ENCODE assay signal across 12 cellular contexts in genomic region chr20:58717278-58718091, GRCh38. TPM values are rescaled to one million over a fixed set of nuclear protein-coding genes. Genes with fewer than 3 reads are reported as not detected.
DNase-seq lines count a peak whose midpoint lies in the region; ATAC-seq and TF ChIP-seq lines count a peak whose summit lies in the region.
"Had no signal": no experiment of that assay in that cellular context is flagged by ENCODE, and none has a peak within 500 bp of the region (broad histone marks: within the 10 kb centered on the region; RNA-seq: fewer than 3 reads in every experiment).

No MANE protein-coding gene starts in this region.

- H3K4me2 ChIP-seq in BLaER1: peak overlapping the region; percentile 73
- no peak overlapping the region for H3K4me2 ChIP-seq in GM23338
- H3K4me2 ChIP-seq in mesenchymal stem cell (ENCODE audit: low read length, poor library complexity, severe bottlenecking): no peak overlapping the region

- H3K4me1 Mint-ChIP-seq in GM23338 (peaks cover 9% of the 10 kb centered on the region), T-helper 17 cell (peaks cover 3% of the 10 kb centered on the region)

- intact Hi-C loops in dorsolateral prefrontal cortex (cut with DNase I): no loop called here

- no peak overlapping the region for H3K23ac ChIP-seq in mesenchymal stem cell (ENCODE audit: low read length in 2 of 2)

- H3K4me3 Mint-ChIP-seq in GM23338 (no peak overlapping the region), T-helper 17 cell (no peak overlapping the region)
- H3K4me3 Mint-ChIP-seq: CD8-positive, alpha-beta T cell had no signal

- no peak overlapping the region for H2BK12ac ChIP-seq in mesenchymal stem cell (ENCODE audit: low read length in 2 of 2)

- no peaks in the 10 kb centered on the region for H3K27me3 ChIP-seq in BLaER1
- no peaks in the 10 kb centered on the region for H3K27me3 ChIP-seq in GM23338 (ENCODE audit: insufficient read depth)
- H3K27me3 ChIP-seq in dorsolateral prefrontal cortex: peaks cover 0 to 13% (median 0%) of the 10 kb centered on the region in 45 donors
- H3K27me3 ChIP-seq in mesenchymal stem cell (ENCODE audit: control insufficient read depth in 1 of 2, insufficient read depth in 1 of 2, low read length in 2 of 2): peaks cover 20 to 27% of the 10 kb centered on the region in 2 experiments

- H2AFZ ChIP-seq in GM23338 (no peak overlapping the region), mesenchymal stem cell (ENCODE audit: low read depth, low read length) (no peak overlapping the region)

- no peak overlapping the region for H3K4ac ChIP-seq in mesenchymal stem cell (ENCODE audit: low read depth in 1 of 2, low read length in 2 of 2)

- H2AK5ac ChIP-seq in mesenchymal stem cell (ENCODE audit: low read length, severe bottlenecking): no peak overlapping the region

- ATAC-seq in GM23338: peak; percentile 45
- no peak for ATAC-seq in T-helper 17 cell
- ATAC-seq: CD8-positive, alpha-beta T cell had no signal

- H3K4me1 ChIP-seq in BLaER1 (peaks cover 38% of the 10 kb centered on the region), GM23338 (ENCODE audit: insufficient read depth) (no peaks in the 10 kb centered on the region; the same call in 1 of the 2 replicates), mesenchymal stem cell (ENCODE audit: control insufficient read depth, insufficient read depth, low read depth, low read length) (peaks cover 18% of the 10 kb centered on the region)

- no peaks in the 10 kb centered on the region for H4K20me1 ChIP-seq in BLaER1
- no peaks in the 10 kb centered on the region; the same call in 1 of the 2 replicates for H4K20me1 ChIP-seq in GM23338 (replicated peaks; ENCODE audit: insufficient read depth)

- 92% methylated on average over 18 of the region's 23 CpGs for WGBS in mesenchymal stem cell

- no peak overlapping the region for H2BK15ac ChIP-seq in mesenchymal stem cell (ENCODE audit: low read depth, poor library complexity, severe bottlenecking)

- H3K27ac ChIP-seq in BLaER1 (0 out of 2 replicates have a peak overlapping the region, but pooled peaks have one; percentile 35), GM23338 (ENCODE audit: low read depth) (no peak overlapping the region), dorsolateral prefrontal cortex (no peak overlapping the region), mesenchymal stem cell (ENCODE audit: low read length, poor library complexity, severe bottlenecking) (no peak overlapping the region)

- peaks cover 7% of the 10 kb centered on the region for H3K27me3 Mint-ChIP-seq in GM23338 (ENCODE audit: insufficient read depth, low read depth, poor library complexity)
- peaks cover 18% of the 10 kb centered on the region for H3K27me3 Mint-ChIP-seq in T-helper 17 cell

- no peaks in the 10 kb centered on the region; the same call in 2 of the 3 replicates for H3K9me3 Mint-ChIP-seq in GM23338
- H3K9me3 Mint-ChIP-seq: CD8-positive, alpha-beta T cell had no signal

- H3K36me3 Mint-ChIP-seq in GM23338 (ENCODE audit: low read depth) (peaks cover 3% of the 10 kb centered on the region; the same call in 1 of the 3 replicates), T-helper 17 cell (ENCODE audit: low read depth) (peaks cover 4% of the 10 kb centered on the region)
- H3K36me3 Mint-ChIP-seq: CD8-positive, alpha-beta T cell had no signal

- no peaks in the 10 kb centered on the region for H3K79me1 ChIP-seq in mesenchymal stem cell (replicated peaks; ENCODE audit: low read length, poor library complexity, severe bottlenecking)

- H3K36me3 ChIP-seq in BLaER1: no peaks in the 10 kb centered on the region
- H3K36me3 ChIP-seq in GM23338 (ENCODE audit: insufficient read depth): no peaks in the 10 kb centered on the region
- H3K36me3 ChIP-seq in mesenchymal stem cell (ENCODE audit: control insufficient read depth in 1 of 2, insufficient read depth in 2 of 2, low read depth in 1 of 2, low read length in 2 of 2): peaks cover 0 to 7% of the 10 kb centered on the region in 2 experiments

- no peak overlapping the region for H2BK5ac ChIP-seq in mesenchymal stem cell (ENCODE audit: low read depth, low read length, poor library complexity, severe bottlenecking)

- no peaks in the 10 kb centered on the region for H3K9me2 ChIP-seq in GM23338 (ENCODE audit: insufficient read depth)

- H3K9me3 ChIP-seq in BLaER1 (no peaks in the 10 kb centered on the region), mesenchymal stem cell (ENCODE audit: control insufficient read depth, low read length) (no peaks in the 10 kb centered on the region), T-helper 17 cell (ENCODE audit: control insufficient read depth, low read length, poor library complexity, severe bottlenecking) (no peaks in the 10 kb centered on the region)

- H3K27ac Mint-ChIP-seq in GM23338 (no peak overlapping the region), T-helper 17 cell (no peak overlapping the region)
- H3K27ac Mint-ChIP-seq: CD8-positive, alpha-beta T cell had no signal

- H2BK120ac ChIP-seq in mesenchymal stem cell (ENCODE audit: low read depth, low read length): no peak overlapping the region

- H3K9ac ChIP-seq in BLaER1 (0 out of 2 replicates have a peak overlapping the region, but pooled peaks have one; percentile 19), mesenchymal stem cell (ENCODE audit: low read length) (no peak overlapping the region)

- TF ChIP-seq CTCF in GM23338 (conservative IDR thresholded peaks at IDR 0.05; ENCODE audit: low read depth in 2 of 2) (no peak), dorsolateral prefrontal cortex (IDR thresholded peaks at IDR 0.05 in 54 of 56, conservative IDR thresholded peaks at IDR 0.05 in 2 of 56; ENCODE audit: low read depth in 1 of 56, partially characterized antibody in 56 of 56) (no peak)

- H3K14ac ChIP-seq in mesenchymal stem cell (ENCODE audit: low read length in 2 of 2): no peak overlapping the region

- no peaks in the 10 kb centered on the region for H3K79me2 ChIP-seq in GM23338 (replicated peaks; ENCODE audit: insufficient read depth)

- no peak overlapping the region for H3K18ac ChIP-seq in mesenchymal stem cell (ENCODE audit: low read depth in 1 of 2, low read length in 2 of 2)

- H3K4me3 ChIP-seq in BLaER1: no peak overlapping the region
- no peak overlapping the region for H3K4me3 ChIP-seq in GM23338
- H3K4me3 ChIP-seq in dorsolateral prefrontal cortex: no peak overlapping the region
- H3K4me3 ChIP-seq in mesenchymal stem cell (ENCODE audit: insufficient read depth in 1 of 2, low read depth in 1 of 2, low read length in 2 of 2): no peak overlapping the region

- H3F3A ChIP-seq in GM23338 (replicated peaks; ENCODE audit: low read depth): no peaks in the 10 kb centered on the region

- DNase-seq in GM23338 (ENCODE audit: low spot score) (no peak), dorsolateral prefrontal cortex (peak in 6 of 10 donors; percentile 2 to 33 (median 24)), mesenchymal stem cell (no peak), NCI-H2081 (lab: John Stamatoyannopoulos, UW) (no peak), T-helper 17 cell (no peak), DMS79 (lab: John Stamatoyannopoulos, UW) (no peak)
- no peak for DNase-seq in stimulated activated CD4-positive, alpha-beta T cell treated with anti-CD3 and anti-CD28 coated beads, Interleukin-2, amount 100 ng/mL, for 48 hours
- DNase-seq: activated CD4-positive, alpha-beta T cell treated with anti-CD3 and anti-CD28 coated beads, Interleukin-2, amount 50 U/mL, for 48 hours; small intestine; SW 1271 had no signal

- H4K8ac ChIP-seq in mesenchymal stem cell (ENCODE audit: low read length): peak overlapping the region; percentile 21

- H4K91ac ChIP-seq in mesenchymal stem cell (ENCODE audit: low read length): no peak overlapping the region

TF ChIP-seq in GM23338, 12 proteins besides CTCF, POLR2A, EP300 and RAD21 (continues in another document):
- TF ChIP-seq ETS1 (IDR thresholded peaks at IDR 0.05) (no peak), STAT1 (IDR thresholded peaks at IDR 0.05; ENCODE audit: unreplicated experiment) (no peak), EZH2phosphoT487 (IDR thresholded peaks at IDR 0.05; ENCODE audit: unreplicated experiment) (no peak), EZH2 (IDR thresholded peaks at IDR 0.05; ENCODE audit: low read depth, unreplicated experiment) (no peak), JUNB (IDR thresholded peaks at IDR 0.05; ENCODE audit: unreplicated experiment) (no peak), CREB1 (CRISPR knock-in tag; IDR thresholded peaks at IDR 0.05; ENCODE audit: low read depth) (no peak), POLR2AphosphoS5 (IDR thresholded peaks at IDR 0.05; ENCODE audit: low read depth) (no peak), ZNF114 (CRISPR knock-in tag; IDR thresholded peaks at IDR 0.05) (no peak)

RNA-seq across cellular contexts. Expression of gene NPEPL1, which starts 24.9 kb away (rescaled TPM):
- total RNA-seq in GM23338 (2014; rRNA removed; shearing (Covaris generic)): 24.1 and 30.0 TPM in 2 replicates
- polyA plus RNA-seq in GM23338 (2016; fragmentation: Nextera tagmentation; extraction: Ambion mirVana): 17.8 and 23.5 TPM in 2 replicates
- total RNA-seq in dorsolateral prefrontal cortex: 10 to 100 TPM; 15.1 to 48.4 (median 25.2) TPM
- 27.4 TPM for polyA plus RNA-seq in mesenchymal stem cell (2013, experiment 1 of 2)
- 25.0 TPM for polyA plus RNA-seq in mesenchymal stem cell (2013, experiment 2 of 2)
- total RNA-seq in T-helper 17 cell: 10 to 100 TPM; 59.2 to 64.8 TPM

Comparison
In these comparisons a context has a peak if more than half of its experiments do, and no peak if none do; other contexts are left out.
1. DNase-seq: peak in dorsolateral prefrontal cortex (6 of 10); none in GM23338 (single experiment), mesenchymal stem cell (single experiment), NCI-H2081 (0 of 2), stimulated activated CD4-positive, alpha-beta T cell treated with anti-CD3 and anti-CD28 coated beads, Interleukin-2, amount 100 ng/mL, for 48 hours (0 of 2), T-helper 17 cell (0 of 3) and DMS79 (single experiment).